ENCODE assay signal across 8 cellular contexts in genomic region chr19:36850646-36851442, GRCh38. TPM values are rescaled to one million over a fixed set of nuclear protein-coding genes. Genes with fewer than 3 reads are reported as not detected.
DNase-seq lines count a peak whose midpoint lies in the region.

ZNF345 (plus strand) TSS chr19:36850876; CDS start chr19:36876831, 25,955 bp downstream.

- DNase-seq in GDM1 (lab: John Stamatoyannopoulos, UW): peak; percentile 79
- DNase-seq in HCEC 1CT: peak; percentile 94
- DNase-seq in NAMALWA (ENCODE audit: low spot score): peak; percentile 98
- DNase-seq in SK-N-DZ (ENCODE audit: low spot score): peak; percentile 95
- DNase-seq in activated naive CD4-positive, alpha-beta T cell treated with anti-CD3 and anti-CD28 coated beads, Interleukin-2, amount 50 U/mL, for 16 hours: peak; percentile 83
- DNase-seq in glomerular endothelial cell (ENCODE audit: extremely low read depth, low read depth, low spot score): peak; percentile 84
- peak; percentile 34 to 95 (median 85) for DNase-seq in nucleus accumbens (lab: John Stamatoyannopoulos, UW)
- DNase-seq in superior temporal gyrus (ENCODE audit: extremely low spot score): peak; percentile 98

RNA-seq across cellular contexts. Expression of gene ZNF345, which starts in this region (rescaled TPM):
- polyA plus RNA-seq in SK-N-DZ (2014; cell fraction: cytosol; rRNA removed): 12.3 and 17.4 TPM in 2 replicates
- polyA plus RNA-seq in SK-N-DZ (2014; cell fraction: nucleus; rRNA removed): 8.8 and 10.9 TPM in 2 replicates
- 1.2 and 2.8 TPM in 2 replicates for total RNA-seq in glomerular endothelial cell

Comparison
In these comparisons a context has a peak if more than half of its experiments do, and no peak if none do; other contexts are left out.
1. Peak in every context shown above with its lines: DNase-seq.